In the genomic region with DNA sequence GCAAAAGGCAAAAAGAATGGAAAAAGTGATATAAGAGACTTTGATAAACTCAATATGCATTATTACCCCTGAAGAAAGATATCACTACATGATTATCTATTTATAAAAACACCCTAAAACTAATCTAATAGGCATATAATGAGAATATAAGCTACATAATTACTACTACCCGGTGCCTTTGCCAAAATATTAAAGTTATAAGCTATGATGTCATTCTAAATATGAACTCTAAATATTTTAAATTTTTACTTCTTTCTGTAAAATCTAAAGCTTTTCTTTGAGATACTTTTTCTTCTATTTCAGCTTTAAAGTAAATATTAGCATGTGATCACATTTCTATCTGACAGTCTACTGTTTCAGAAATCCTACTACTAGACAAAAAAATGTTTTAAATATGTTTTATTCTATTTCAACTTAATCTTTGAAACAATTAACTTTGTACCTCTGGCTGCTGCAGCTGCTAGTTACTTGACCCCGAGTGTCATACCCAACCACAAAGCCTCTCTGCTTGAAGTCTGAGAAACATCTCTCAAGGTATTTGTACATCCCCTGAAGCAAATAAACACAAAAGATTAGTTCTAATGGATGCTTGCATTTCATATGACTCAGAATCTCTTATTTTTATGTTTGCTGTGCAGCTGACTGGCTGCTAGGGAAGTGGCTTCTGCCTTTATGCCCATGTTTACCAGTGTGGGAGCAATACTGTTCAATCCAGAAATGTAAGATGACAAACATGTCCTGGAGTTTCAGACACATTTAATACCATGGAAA, we compare ENCODE assay signal across 1 cellular context.
TF ChIP-seq lines count a peak whose summit lies in the region.

No MANE protein-coding gene starts in this region.

TF ChIP-seq in HEK293, 187 proteins besides CTCF, POLR2A, EP300 and RAD21 (continued from another document):
- TF ChIP-seq SCRT1 (tag by site-specific recombination; IDR thresholded peaks at IDR 0.05; ENCODE audit: borderline replicate concordance) (no peak), ZNF555 (tag by site-specific recombination; conservative IDR thresholded peaks at IDR 0.05) (no peak), ZNF596 (tag by site-specific recombination; IDR thresholded peaks at IDR 0.05) (0 out of 2 replicates have a peak, but pooled peaks have one; percentile 18), ZNF610 (tag by site-specific recombination; IDR thresholded peaks at IDR 0.05; ENCODE audit: borderline replicate concordance) (no peak)
- TF ChIP-seq, protein P1, sequence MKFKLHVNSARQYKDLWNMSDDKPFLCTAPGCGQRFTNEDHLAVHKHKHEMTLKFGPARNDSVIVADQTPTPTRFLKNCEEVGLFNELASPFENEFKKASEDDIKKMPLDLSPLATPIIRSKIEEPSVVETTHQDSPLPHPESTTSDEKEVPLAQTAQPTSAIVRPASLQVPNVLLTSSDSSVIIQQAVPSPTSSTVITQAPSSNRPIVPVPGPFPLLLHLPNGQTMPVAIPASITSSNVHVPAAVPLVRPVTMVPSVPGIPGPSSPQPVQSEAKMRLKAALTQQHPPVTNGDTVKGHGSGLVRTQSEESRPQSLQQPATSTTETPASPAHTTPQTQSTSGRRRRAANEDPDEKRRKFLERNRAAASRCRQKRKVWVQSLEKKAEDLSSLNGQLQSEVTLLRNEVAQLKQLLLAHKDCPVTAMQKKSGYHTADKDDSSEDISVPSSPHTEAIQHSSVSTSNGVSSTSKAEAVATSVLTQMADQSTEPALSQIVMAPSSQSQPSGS (tag by site-specific recombination; IDR thresholded peaks at IDR 0.05; ENCODE audit: low read depth): peak; percentile 77
